In the genomic region with DNA sequence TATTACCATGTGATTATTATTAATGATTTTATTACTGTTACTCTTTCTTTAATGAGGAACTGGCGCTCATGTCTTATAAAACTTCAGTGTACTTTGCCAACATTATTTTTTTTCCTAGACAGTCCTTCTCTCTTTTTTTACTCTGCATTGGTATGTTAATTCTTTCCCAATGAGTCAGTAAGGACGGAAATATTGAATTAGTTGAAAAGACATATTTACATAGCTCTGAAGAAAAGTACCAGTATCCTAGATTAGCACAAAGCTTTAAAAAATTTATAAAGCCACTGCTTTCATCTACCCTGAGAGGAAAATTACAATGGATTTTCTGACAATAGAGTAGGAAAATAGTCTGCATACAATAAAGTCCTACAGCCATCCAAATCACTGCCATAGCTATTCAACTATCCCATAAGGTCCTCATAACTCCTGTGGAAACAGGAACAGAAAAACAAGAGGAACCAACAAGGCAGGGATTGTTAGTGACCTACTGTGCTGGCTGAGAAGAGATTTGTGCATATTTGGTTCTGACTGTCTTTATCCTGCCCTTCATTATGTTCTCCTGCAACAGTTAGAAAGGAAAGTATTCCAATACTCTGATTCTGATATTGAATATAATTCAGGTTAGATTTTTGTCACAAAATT, we compare ENCODE assay signal across 13 cellular contexts.
DNase-seq lines count a peak whose midpoint lies in the region; ATAC-seq and TF ChIP-seq lines count a peak whose summit lies in the region.
"Had no signal": no experiment of that assay in that cellular context is flagged by ENCODE, and none has a peak within 500 bp of the region (broad histone marks: within the 10 kb centered on the region; RNA-seq: fewer than 3 reads in every experiment).

No MANE protein-coding gene starts in this region.

- peaks cover 7% of the 10 kb centered on the region for H3F3A ChIP-seq in smooth muscle cell (ENCODE audit: low read depth)

- H3K4me3 ChIP-seq in fibroblast of villous mesenchyme (ENCODE audit: low read depth, low read length) (no peak overlapping the region), smooth muscle cell (no peak overlapping the region)

- H3K79me2 ChIP-seq in smooth muscle cell (ENCODE audit: low read depth), result no peaks in the 10 kb centered on the region

- no peak overlapping the region for H3K9ac ChIP-seq in smooth muscle cell (ENCODE audit: low read depth)

- peaks cover 6% of the 10 kb centered on the region for H3K4me1 ChIP-seq in smooth muscle cell (ENCODE audit: low read depth)

- H3K36me3 ChIP-seq in smooth muscle cell (ENCODE audit: low read depth), result no peaks in the 10 kb centered on the region

- peak overlapping the region; percentile 59 for H3K4me2 ChIP-seq in smooth muscle cell

- TF ChIP-seq CTCF in fibroblast of villous mesenchyme (IDR thresholded peaks at IDR 0.05; ENCODE audit: insufficient read depth, low read depth, low read length) (no peak), smooth muscle cell (IDR thresholded peaks at IDR 0.05; ENCODE audit: borderline replicate concordance, insufficient read depth, poor library complexity, severe bottlenecking) (no peak)

- peak overlapping the region; percentile 78 for H3K27ac ChIP-seq in smooth muscle cell (ENCODE audit: low read depth)

- ATAC-seq in HG02763 (IDR thresholded peaks at IDR 0.05; ENCODE audit: unreplicated experiment), result no peak
- ATAC-seq: left lobe of liver; naive thymus-derived CD8-positive, alpha-beta T cell; stimulated activated naive CD8-positive, alpha-beta T cell treated with anti-CD3 and anti-CD28 coated beads, Interleukin-15, amount 100 ng/mL, for 72 hours had no signal

- H2AFZ ChIP-seq in smooth muscle cell (ENCODE audit: low read depth), result peak overlapping the region; percentile 11

- H3K9me3 ChIP-seq in smooth muscle cell (replicated peaks; ENCODE audit: low read depth), result no peaks in the 10 kb centered on the region

- 29% methylated on average over 2 of the region's 2 CpGs for WGBS in smooth muscle cell (ENCODE audit: low lambda C conversion rate)

- peak; percentile 28 for DNase-seq in GM04504 (ENCODE audit: low read depth)
- peak; percentile 63 for DNase-seq in amniotic epithelial cell (ENCODE audit: low read depth)
- DNase-seq in fibroblast of villous mesenchyme (ENCODE audit: low read depth), result peak; percentile 64
- no peak for DNase-seq in smooth muscle cell (lab: John Stamatoyannopoulos, UW; ENCODE audit: unreplicated experiment)
- no peak for DNase-seq in amniotic stem cell (lab: John Stamatoyannopoulos, UW)
- DNase-seq in DMS153 treated with DMSO at 0.1 percent for 48 hours (lab: John Stamatoyannopoulos, UW; ENCODE audit: unreplicated experiment), result no peak
- DNase-seq: activated T-cell treated with anti-CD3 and anti-CD28 coated beads for 4 hours; head of caudate nucleus; naive thymus-derived CD8-positive, alpha-beta T cell; NCI-H446 treated with DMSO at 0.1 percent for 48 hours; stimulated activated naive CD8-positive, alpha-beta T cell treated with anti-CD3 and anti-CD28 coated beads, Interleukin-15, amount 100 ng/mL, for 72 hours had no signal

- H3K27me3 ChIP-seq in smooth muscle cell (ENCODE audit: low read depth), result no peaks in the 10 kb centered on the region

- H4K20me1 ChIP-seq in smooth muscle cell (ENCODE audit: low read depth), result no peaks in the 10 kb centered on the region

Comparison
In these comparisons a context has a peak if more than half of its experiments do, and no peak if none do; other contexts are left out.
1. DNase-seq: peak in GM04504 (single experiment), amniotic epithelial cell (single experiment) and fibroblast of villous mesenchyme (single experiment); none in smooth muscle cell (single experiment), amniotic stem cell (single experiment) and DMS153 treated with DMSO at 0.1 percent for 48 hours (single experiment).